In the genomic region with DNA sequence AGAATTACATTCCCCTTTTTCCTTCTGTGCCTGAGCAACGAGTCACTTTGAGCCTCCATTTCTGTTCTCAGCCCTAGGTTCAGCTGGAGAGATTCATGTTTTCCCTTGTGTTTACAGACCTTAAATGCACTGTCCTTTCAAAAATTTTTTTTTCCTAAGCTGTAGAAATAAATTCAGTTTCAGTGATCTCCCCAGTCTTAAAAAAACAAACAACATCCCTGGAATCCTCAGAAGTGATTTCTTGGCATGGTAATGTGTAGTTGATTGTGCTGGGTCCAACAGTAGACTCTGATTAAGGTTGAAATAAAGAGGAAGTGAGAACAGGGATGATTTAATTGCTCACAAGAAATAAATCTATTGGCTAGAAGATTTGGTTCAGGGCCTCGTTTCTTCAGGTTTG, we compare ENCODE assay signal across 15 cellular contexts.
A peak's percentile ranks its signal among the peaks of the same experiment; 100 is the strongest.
DNase-seq lines count a peak whose midpoint lies in the region; ATAC-seq, FAIRE-seq and TF ChIP-seq lines count a peak whose summit lies in the region.
"Had no signal": no experiment of that assay in that cellular context is flagged by ENCODE, and none has a peak within 500 bp of the region (broad histone marks: within the 10 kb centered on the region; RNA-seq: fewer than 3 reads in every experiment).

No MANE protein-coding gene starts in this region.

- no peaks in the 10 kb centered on the region for H3K79me2 ChIP-seq in mammary epithelial cell (ENCODE audit: insufficient read depth, low read length)
- no peaks in the 10 kb centered on the region for H3K79me2 ChIP-seq in keratinocyte (ENCODE audit: control insufficient read depth, insufficient read depth, low read length)

- dilution Hi-C loops in mammary epithelial cell (cut with HindIII; ENCODE audit: low sequenced_read_pairs) (no loop called here), keratinocyte (cut with MboI; ENCODE audit: extremely low pct_ligation_motif_present, low sequenced_read_pairs) (no loop called here)

- H3K27me3 ChIP-seq in heart right ventricle, result no peaks in the 10 kb centered on the region
- H3K27me3 ChIP-seq in mammary epithelial cell (ENCODE audit: insufficient read depth, low read length), result no peaks in the 10 kb centered on the region
- no peaks in the 10 kb centered on the region for H3K27me3 ChIP-seq in keratinocyte (ENCODE audit: control insufficient read depth, extremely low read depth, insufficient read depth, low read length)

- H3K4me3 ChIP-seq in heart right ventricle (no peak overlapping the region), mammary epithelial cell (replicated peaks in 1 of 3; ENCODE audit: insufficient read depth in 1 of 3, low read depth in 2 of 3, low read length in 3 of 3) (no peak overlapping the region), keratinocyte (ENCODE audit: control insufficient read depth in 2 of 3, extremely low read depth in 1 of 3, insufficient read depth in 2 of 3, low read depth in 1 of 3, low read length in 3 of 3) (no peak overlapping the region)

- BruUV-seq in mammary epithelial cell (replicated peaks; lab: Mats Ljungman, UMichigan), result no TSS peak

- ATAC-seq in heart right ventricle (peak in 4 of 8 donors; percentile 23 to 53 (median 34)), Right ventricle myocardium superior (ENCODE audit: poor library complexity) (no peak), HG02610 (IDR thresholded peaks at IDR 0.05; ENCODE audit: unreplicated experiment) (no peak), HG03196 (IDR thresholded peaks at IDR 0.05; ENCODE audit: unreplicated experiment) (no peak), HG02642 (IDR thresholded peaks at IDR 0.05; ENCODE audit: poor library complexity, unreplicated experiment) (no peak)
- ATAC-seq: naive thymus-derived CD4-positive, alpha-beta T cell had no signal

- H3K27ac ChIP-seq in heart right ventricle, result peak overlapping the region in 7 of 10 donors; percentile 3 to 81 (median 58)
- H3K27ac ChIP-seq in mammary epithelial cell (ENCODE audit: insufficient read depth, low read depth, low read length), result peak overlapping the region; percentile 25
- peak overlapping the region; percentile 7 for H3K27ac ChIP-seq in keratinocyte (ENCODE audit: control insufficient read depth, insufficient read depth, low read length)

- no peak for TF ChIP-seq CTCF in heart right ventricle (IDR thresholded peaks at IDR 0.05)
- no peak for TF ChIP-seq CTCF in mammary epithelial cell (conservative IDR thresholded peaks at IDR 0.05 in 1 of 2, IDR thresholded peaks at IDR 0.05 in 1 of 2; ENCODE audit: extremely low read depth in 1 of 2, insufficient read depth in 1 of 2, low read depth in 1 of 2, low read length in 2 of 2)
- no peak for TF ChIP-seq CTCF in keratinocyte (optimal IDR thresholded peaks at IDR 0.05 in 1 of 3, IDR thresholded peaks at IDR 0.05 in 1 of 3, conservative IDR thresholded peaks at IDR 0.05 in 1 of 3; ENCODE audit: extremely low read depth in 1 of 3, insufficient read depth in 2 of 3, low read length in 3 of 3)

- H3K36me3 ChIP-seq in heart right ventricle (peaks cover 0 to 4% (median 0%) of the 10 kb centered on the region in 9 donors), mammary epithelial cell (ENCODE audit: insufficient read depth, low read length) (no peaks in the 10 kb centered on the region), keratinocyte (ENCODE audit: control insufficient read depth in 2 of 2, extremely low read depth in 1 of 2, insufficient read depth in 2 of 2, low read length in 2 of 2) (no peaks in the 10 kb centered on the region)

- H3K4me1 ChIP-seq in heart right ventricle (peaks cover 0 to 52% (median 28%) of the 10 kb centered on the region in 9 donors), mammary epithelial cell (ENCODE audit: insufficient read depth, low read length) (peaks cover 4% of the 10 kb centered on the region), keratinocyte (ENCODE audit: control insufficient read depth, extremely low read depth, insufficient read depth, low read length) (peaks cover 12% of the 10 kb centered on the region)

- in situ Hi-C loops in mammary epithelial cell (cut with MboI; ENCODE audit: low sequenced_read_pairs in 2 of 2), result no loop called here

- intact Hi-C loops in heart right ventricle (cut with DNase I), result loop anchor here in 1 of 10 donors (5.0 to 10.0 kb wide), 2 partner anchors 36 to 106 kb away; no protein-coding TSS in a partner anchor
- intact Hi-C loops in Right ventricle myocardium superior (cut with DNase I), result loop anchor here (10.0 kb wide), 1 partner anchor 84 kb away; no protein-coding TSS in a partner anchor
- intact Hi-C loops in mammary epithelial cell (cut with micrococcal nuclease), result no loop called here

- H3K9ac ChIP-seq in mammary epithelial cell (ENCODE audit: insufficient read depth, low read length), result no peak overlapping the region
- no peak overlapping the region for H3K9ac ChIP-seq in keratinocyte (ENCODE audit: control insufficient read depth, extremely low read depth, insufficient read depth, low read length)

- FAIRE-seq in keratinocyte (lab: Jason Lieb, UNC), result no peak

- H3K9me3 ChIP-seq in heart right ventricle (no peaks in the 10 kb centered on the region), mammary epithelial cell (replicated peaks; ENCODE audit: insufficient read depth, low read length) (no peaks in the 10 kb centered on the region), keratinocyte (ENCODE audit: control insufficient read depth, low read depth, low read length) (no peaks in the 10 kb centered on the region)

- CTCF ChIA-PET in mammary epithelial cell (lab: Charles Lee; ENCODE audit: low non-redundant PET), result interaction anchor here (0.6 kb wide), 1 partner anchor 19 kb away, joined by 3 read pairs; no protein-coding TSS in a partner anchor

- peak overlapping the region; percentile 7 for H3K4me2 ChIP-seq in mammary epithelial cell (ENCODE audit: insufficient read depth, low read depth, low read length)
- peak overlapping the region; percentile 25 for H3K4me2 ChIP-seq in keratinocyte (ENCODE audit: control insufficient read depth, extremely low read depth, insufficient read depth, low read depth, low read length)

- H2AFZ ChIP-seq in mammary epithelial cell (ENCODE audit: low read depth, low read length) (peak overlapping the region; percentile 13), keratinocyte (ENCODE audit: control insufficient read depth, low read length) (peak overlapping the region; percentile 36)

- H4K20me1 ChIP-seq in mammary epithelial cell (ENCODE audit: insufficient read depth, low read length) (no peaks in the 10 kb centered on the region), keratinocyte (ENCODE audit: control insufficient read depth, extremely low read depth, insufficient read depth, low read length) (no peaks in the 10 kb centered on the region)

- DNase-seq in heart right ventricle (no peak), Right ventricle myocardium superior (no peak), mammary epithelial cell (no peak), keratinocyte (ENCODE audit: low read depth, low spot score) (no peak)
- no peak for DNase-seq in activated naive CD4-positive, alpha-beta T cell (lab: John Stamatoyannopoulos, UW)
- DNase-seq: activated CD8-positive, alpha-beta memory T cell treated with anti-CD3 and anti-CD28 coated beads, Interleukin-2, amount 50 U/mL, for 48 hours; GOT3; hippocampal formation; naive thymus-derived CD4-positive, alpha-beta T cell; NCI-H1694; NCI-H510A treated with DMSO at 0.1 percent for 48 hours; stimulated activated CD4-positive, alpha-beta T cell treated with anti-CD3 and anti-CD28 coated beads, Interleukin-4, amount 100 ng/mL, for 4 hours had no signal

- 52 to 58% methylated on average over 2 of the region's 2 CpGs for WGBS in heart right ventricle, 2 donors
- WGBS in mammary epithelial cell (ENCODE audit: low coverage, missing lambda C conversion rate), result 51% methylated on average over 2 of the region's 2 CpGs

- no peaks in the 10 kb centered on the region for H3K9me1 ChIP-seq in keratinocyte (ENCODE audit: control insufficient read depth, extremely low read depth, insufficient read depth, low read length)

Comparison
In these comparisons a context has a peak if more than half of its experiments do, and no peak if none do; other contexts are left out.
1. H3K27ac ChIP-seq: peak in every context shown above with its lines; median percentile 58 in heart right ventricle; 25 in mammary epithelial cell; 7 in keratinocyte.